Comparison of ENCODE assay signal across 25 cellular contexts in the genomic region with DNA sequence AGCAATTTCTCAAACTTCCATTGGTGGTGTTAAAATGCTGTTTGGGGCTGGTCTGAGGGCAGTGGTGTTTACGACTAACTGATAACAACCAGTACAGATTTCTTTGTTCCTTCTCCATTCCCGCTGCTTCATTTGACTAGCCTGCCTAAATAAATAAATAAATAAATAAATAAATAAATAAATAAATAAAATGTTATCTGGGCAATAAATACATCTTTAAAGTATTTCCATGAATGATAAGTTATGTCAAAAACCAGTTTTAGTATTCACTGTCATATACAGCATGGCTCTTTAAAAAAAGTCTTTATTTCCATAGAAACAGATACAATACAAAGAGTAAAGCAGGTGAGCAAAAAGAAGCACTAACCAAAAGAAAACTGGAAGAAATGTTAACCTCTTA.
"Had no signal": no experiment of that assay in that cellular context is flagged by ENCODE, and none has a peak within 500 bp of the region (broad histone marks: within the 10 kb centered on the region; RNA-seq: fewer than 3 reads in every experiment).

No MANE protein-coding gene starts in this region.

- H3K27me3 ChIP-seq: dorsolateral prefrontal cortex, esophagus squamous epithelium, gastrocnemius medialis, heart right ventricle, left lung had no signal

- H3K27ac ChIP-seq: coronary artery, dorsolateral prefrontal cortex, epithelial cell of prostate, esophagus squamous epithelium, gastrocnemius medialis, heart right ventricle, left lung, lower lobe of right lung had no signal

- FAIRE-seq: colon, endothelial cell of umbilical vein, islet of Langerhans, keratinocyte had no signal

- H3K4me3 ChIP-seq: coronary artery, dorsolateral prefrontal cortex, esophagus squamous epithelium, gastrocnemius medialis, heart right ventricle, left lung, lower lobe of right lung had no signal

- DNase-seq: dermis blood vessel endothelial cell; dorsolateral prefrontal cortex; effector CD4-positive, alpha-beta T cell; effector memory CD4-positive, alpha-beta T cell; erythroblast; esophagus squamous epithelium; foreskin fibroblast; foreskin melanocyte; gastrocnemius medialis; glutamatergic neuron; head of caudate nucleus; heart right ventricle; hippocampal formation; left cardiac atrium; left lung; left ventricle myocardium superior; lower lobe of right lung; mesenchymal stem cell; midbrain had no signal

- H3K4me1 ChIP-seq: gastrocnemius medialis, left lung, lower lobe of right lung had no signal
